Comparison of ENCODE assay signal across 22 cellular contexts in genomic region chr1:72006092-72006491, GRCh38.
"Had no signal": no experiment of that assay in that cellular context is flagged by ENCODE, and none has a peak within 500 bp of the region (broad histone marks: within the 10 kb centered on the region; RNA-seq: fewer than 3 reads in every experiment).

No MANE protein-coding gene starts in this region.

- H3K36me3 ChIP-seq: breast epithelium, heart left ventricle, tibial nerve, uterus had no signal

- H3K4me3 ChIP-seq: breast epithelium, dorsolateral prefrontal cortex, heart left ventricle, tibial nerve, uterus had no signal

- DNase-seq: activated CD4-positive, alpha-beta memory T cell treated with anti-CD3 and anti-CD28 coated beads, Interleukin-2, amount 10 ng/mL, durations not matched to agents 7 days and 5 days; activated CD4-positive, alpha-beta T cell treated with anti-CD3 and anti-CD28 coated beads for 48 hours; activated CD4-positive, CD25-positive, alpha-beta regulatory T cell; activated CD8-positive, alpha-beta memory T cell treated with anti-CD3 and anti-CD28 coated beads, Interleukin-2, amount 10 ng/mL, durations not matched to agents 7 days and 5 days; activated naive CD4-positive, alpha-beta T cell treated with Interleukin-2 at 50 U/mL for 16 hours; activated naive CD8-positive, alpha-beta T cell treated with anti-CD3 and anti-CD28 coated beads, Interleukin-2, amount 10 ng/mL, durations not matched to agents 7 days and 5 days; activated T-cell treated with anti-CD3 and anti-CD28 coated beads, Interleukin-2, amount 50 U/mL, for 1 hour; dorsolateral prefrontal cortex; endodermal cell; heart left ventricle; kidney glomerular epithelial cell; left ventricle myocardium superior; retina; stimulated activated CD4-positive, alpha-beta T cell treated with anti-CD3 and anti-CD28 coated beads, Interleukin-2, amount 100 ng/mL, for 24 hours; T-helper 1 cell; T-helper 9 cell; uterus had no signal

- H3K27ac Mint-ChIP-seq: activated CD4-positive, alpha-beta memory T cell treated with anti-CD3 and anti-CD28 coated beads, Interleukin-2, amount 10 ng/mL, durations not matched to agents 7 days and 5 days; activated CD8-positive, alpha-beta memory T cell treated with anti-CD3 and anti-CD28 coated beads, Interleukin-2, amount 10 ng/mL, durations not matched to agents 7 days and 5 days; activated naive CD8-positive, alpha-beta T cell treated with anti-CD3 and anti-CD28 coated beads, Interleukin-2, amount 10 ng/mL, durations not matched to agents 7 days and 5 days; activated T-helper 2 cell treated with anti-CD3 and anti-CD28 coated beads, Interferon-gamma antibody, Interleukin-2, Interleukin-4, amounts not matched to agents 10 μg/mL and 5 μg/mL and 100 μg/mL, durations not matched to agents 14 hours and 24 hours and 36 hours; endodermal cell; stimulated activated naive CD8-positive, alpha-beta T cell treated with anti-CD3 and anti-CD28 coated beads, Interleukin-15, Interleukin-2, amounts not matched to agents 100 ng/mL and 50 ng/mL, for 24 hours had no signal

- H3K27me3 Mint-ChIP-seq: activated CD4-positive, alpha-beta memory T cell treated with anti-CD3 and anti-CD28 coated beads, Interleukin-2, amount 10 ng/mL, durations not matched to agents 7 days and 5 days; activated CD8-positive, alpha-beta memory T cell treated with anti-CD3 and anti-CD28 coated beads, Interleukin-2, amount 10 ng/mL, durations not matched to agents 7 days and 5 days; stimulated activated naive CD8-positive, alpha-beta T cell treated with anti-CD3 and anti-CD28 coated beads, Interleukin-15, Interleukin-2, amounts not matched to agents 100 ng/mL and 50 ng/mL, for 24 hours had no signal

- H3K4me3 Mint-ChIP-seq: activated CD4-positive, alpha-beta memory T cell treated with anti-CD3 and anti-CD28 coated beads, Interleukin-2, amount 10 ng/mL, durations not matched to agents 7 days and 5 days; activated CD8-positive, alpha-beta memory T cell treated with anti-CD3 and anti-CD28 coated beads, Interleukin-2, amount 10 ng/mL, durations not matched to agents 7 days and 5 days; activated naive CD8-positive, alpha-beta T cell treated with anti-CD3 and anti-CD28 coated beads, Interleukin-2, amount 10 ng/mL, durations not matched to agents 7 days and 5 days; endodermal cell; stimulated activated naive CD8-positive, alpha-beta T cell treated with anti-CD3 and anti-CD28 coated beads, Interleukin-15, Interleukin-2, amounts not matched to agents 100 ng/mL and 50 ng/mL, for 24 hours had no signal

- H3K4me1 ChIP-seq: breast epithelium, uterus had no signal

- ATAC-seq: activated CD8-positive, alpha-beta memory T cell treated with anti-CD3 and anti-CD28 coated beads, Interleukin-2, amount 10 ng/mL, durations not matched to agents 7 days and 5 days; heart left ventricle; left ventricle myocardium superior had no signal

- H3K9me3 Mint-ChIP-seq: activated naive CD8-positive, alpha-beta T cell treated with anti-CD3 and anti-CD28 coated beads, Interleukin-2, amount 10 ng/mL, durations not matched to agents 7 days and 5 days; activated T-helper 2 cell treated with anti-CD3 and anti-CD28 coated beads, Interferon-gamma antibody, Interleukin-2, Interleukin-4, amounts not matched to agents 10 μg/mL and 5 μg/mL and 100 μg/mL, durations not matched to agents 14 hours and 24 hours and 36 hours; endodermal cell; stimulated activated naive CD8-positive, alpha-beta T cell treated with anti-CD3 and anti-CD28 coated beads, Interleukin-15, Interleukin-2, amounts not matched to agents 100 ng/mL and 50 ng/mL, for 24 hours had no signal

- H3K9me3 ChIP-seq: breast epithelium, heart left ventricle, tibial nerve, uterus had no signal

- H3K27ac ChIP-seq: breast epithelium, dorsolateral prefrontal cortex, epithelial cell of prostate, heart left ventricle, tibial nerve, uterus had no signal

- H3K27me3 ChIP-seq: breast epithelium, dorsolateral prefrontal cortex, heart left ventricle, tibial nerve, uterus had no signal

- H3K4me1 Mint-ChIP-seq: activated CD4-positive, alpha-beta memory T cell treated with anti-CD3 and anti-CD28 coated beads, Interleukin-2, amount 10 ng/mL, durations not matched to agents 7 days and 5 days; activated CD8-positive, alpha-beta memory T cell treated with anti-CD3 and anti-CD28 coated beads, Interleukin-2, amount 10 ng/mL, durations not matched to agents 7 days and 5 days; activated naive CD8-positive, alpha-beta T cell treated with anti-CD3 and anti-CD28 coated beads, Interleukin-2, amount 10 ng/mL, durations not matched to agents 7 days and 5 days had no signal

- H3K36me3 Mint-ChIP-seq: activated CD8-positive, alpha-beta memory T cell treated with anti-CD3 and anti-CD28 coated beads, Interleukin-2, amount 10 ng/mL, durations not matched to agents 7 days and 5 days; activated naive CD8-positive, alpha-beta T cell treated with anti-CD3 and anti-CD28 coated beads, Interleukin-2, amount 10 ng/mL, durations not matched to agents 7 days and 5 days had no signal
